Comparison of ENCODE assay signal across 18 cellular contexts in the genomic region with DNA sequence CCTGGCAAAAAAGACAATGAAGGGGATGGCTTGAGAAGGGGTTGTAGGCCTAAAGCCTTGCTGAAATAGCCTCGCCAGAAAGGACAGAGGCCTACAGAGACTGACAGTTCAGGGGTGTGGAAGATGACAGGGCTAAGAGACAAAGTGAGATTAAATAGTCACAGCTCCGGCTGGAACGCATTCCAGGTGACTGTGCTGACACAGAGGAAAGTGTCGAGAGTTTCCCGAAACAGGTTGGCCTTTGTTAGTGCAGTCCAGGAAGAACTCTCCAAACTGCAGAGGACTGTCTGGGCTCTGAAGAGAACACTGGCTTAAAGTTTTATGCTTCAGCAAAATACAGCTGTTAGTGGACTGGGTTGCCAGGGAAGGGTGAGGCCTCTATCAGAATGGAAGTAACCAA. TPM values are rescaled to one million over a fixed set of nuclear protein-coding genes. Genes with fewer than 3 reads are reported as not detected.
DNase-seq lines count a peak whose midpoint lies in the region; ATAC-seq and TF ChIP-seq lines count a peak whose summit lies in the region.
"Had no signal": no experiment of that assay in that cellular context is flagged by ENCODE, and none has a peak within 500 bp of the region (broad histone marks: within the 10 kb centered on the region; RNA-seq: fewer than 3 reads in every experiment).

No MANE protein-coding gene starts in this region.

- CTCF ChIA-PET in Calu3 (lab: Charles Lee) = no interaction called here

- H3K27me3 ChIP-seq in left ventricle myocardium inferior (ENCODE audit: low read depth) = no peaks in the 10 kb centered on the region
- H3K27me3 ChIP-seq: BLaER1 had no signal

- H3K27me3 Mint-ChIP-seq in Calu3 (ENCODE audit: unreplicated experiment) = no peaks in the 10 kb centered on the region
- no peaks in the 10 kb centered on the region for H3K27me3 Mint-ChIP-seq in glutamatergic neuron (ENCODE audit: unreplicated experiment)

- H3K4me1 ChIP-seq in left ventricle myocardium inferior (peaks cover 24% of the 10 kb centered on the region), mesodermal cell (ENCODE audit: control insufficient read depth, insufficient read depth, low read length, poor library complexity, severe bottlenecking) (peaks cover 12% of the 10 kb centered on the region)

- H3K4me3 Mint-ChIP-seq in Calu3 (ENCODE audit: low read depth, unreplicated experiment) (no peak overlapping the region), glutamatergic neuron (ENCODE audit: unreplicated experiment) (no peak overlapping the region)
- H3K4me3 Mint-ChIP-seq: CD8-positive, alpha-beta T cell had no signal

- H3K4me1 Mint-ChIP-seq in Calu3 (ENCODE audit: low read depth, unreplicated experiment) = peaks cover 24% of the 10 kb centered on the region
- peaks cover 4% of the 10 kb centered on the region for H3K4me1 Mint-ChIP-seq in glutamatergic neuron (ENCODE audit: low read depth, unreplicated experiment)

- peak overlapping the region; percentile 50 for H3K27ac Mint-ChIP-seq in Calu3 (ENCODE audit: unreplicated experiment)
- no peak overlapping the region for H3K27ac Mint-ChIP-seq in glutamatergic neuron (ENCODE audit: unreplicated experiment)
- H3K27ac Mint-ChIP-seq: CD8-positive, alpha-beta T cell had no signal

- WGBS in mesodermal cell (ENCODE audit: insufficient coverage in 2 of 2), 2 experiments = 76% methylated on average over 5 of the region's 5 CpGs

- H3K9me3 Mint-ChIP-seq in Calu3 (ENCODE audit: low read depth, unreplicated experiment) (no peaks in the 10 kb centered on the region), glutamatergic neuron (ENCODE audit: unreplicated experiment) (peaks cover 1% of the 10 kb centered on the region)

- no peaks in the 10 kb centered on the region for H3K36me3 Mint-ChIP-seq in Calu3 (ENCODE audit: insufficient read depth, unreplicated experiment)
- no peaks in the 10 kb centered on the region for H3K36me3 Mint-ChIP-seq in glutamatergic neuron (ENCODE audit: unreplicated experiment)

- DNase-seq in Calu3 (no peak), dermis microvascular lymphatic vessel endothelial cell (ENCODE audit: low read depth in 2 of 2) (peak; percentile 11 to 23), left ventricle myocardium inferior (no peak), glutamatergic neuron (no peak)
- no peak for DNase-seq in activated CD8-positive, alpha-beta memory T cell treated with anti-CD3 and anti-CD28 coated beads, Interleukin-2, amount 50 U/mL, for 4 hours
- DNase-seq in activated CD8-positive, alpha-beta memory T cell treated with anti-CD3 and anti-CD28 coated beads, Interleukin-2, amount 50 U/mL, for 48 hours = no peak
- DNase-seq: CD8-positive, alpha-beta T cell; DND-41; GDM1; HCEC 1CT; NCI-H187; NK-92 treated with Interleukin-12 subunit alpha and Interleukin-12 subunit beta, amount 100 ng/mL, for 24 hours; RPMI8226 had no signal

- ATAC-seq in GM21367 (IDR thresholded peaks at IDR 0.05; ENCODE audit: unreplicated experiment) = no peak
- ATAC-seq: CD8-positive, alpha-beta T cell; GM12878 had no signal

- no peaks in the 10 kb centered on the region for H3K36me3 ChIP-seq in left ventricle myocardium inferior
- H3K36me3 ChIP-seq in mesodermal cell (ENCODE audit: control insufficient read depth, insufficient read depth, low read length) = no peaks in the 10 kb centered on the region
- H3K36me3 ChIP-seq: BLaER1 had no signal

- H3K9me3 ChIP-seq in left ventricle myocardium inferior (replicated peaks) (no peaks in the 10 kb centered on the region), mesodermal cell (ENCODE audit: control insufficient read depth, low read length) (no peaks in the 10 kb centered on the region)
- H3K9me3 ChIP-seq: BLaER1 had no signal

- TF ChIP-seq CTCF in Calu3 (IDR thresholded peaks at IDR 0.05; ENCODE audit: unreplicated experiment) (no peak), left ventricle myocardium inferior (IDR thresholded peaks at IDR 0.05; ENCODE audit: borderline replicate concordance) (no peak), glutamatergic neuron (IDR thresholded peaks at IDR 0.05; ENCODE audit: partially characterized antibody, unreplicated experiment) (no peak)

- intact Hi-C loops in Calu3 (cut with micrococcal nuclease; ENCODE audit: unreplicated experiment) (loop anchor here (10.0 kb wide), 2 partner anchors 74 to 194 kb away; no protein-coding TSS in a partner anchor), left ventricle myocardium inferior (cut with micrococcal nuclease) (no loop called here)

- H3K27ac ChIP-seq in left ventricle myocardium inferior (replicated peaks) (peak overlapping the region; percentile 15), mesodermal cell (ENCODE audit: low read depth, low read length, severe bottlenecking) (peak overlapping the region; percentile 41)
- H3K27ac ChIP-seq: BLaER1, HL-60 had no signal

- H3K4me3 ChIP-seq in left ventricle myocardium inferior (no peak overlapping the region), mesodermal cell (ENCODE audit: extremely low read depth, insufficient read depth, low read length, poor library complexity, severe bottlenecking) (no peak overlapping the region)
- H3K4me3 ChIP-seq: BLaER1, GM12878 had no signal

- BruUV-seq in Calu3 (replicated peaks; lab: Mats Ljungman, UMichigan) = no TSS peak

RNA-seq across cellular contexts. Expression of gene METTL4, which starts 52.8 kb away (rescaled TPM):
- total RNA-seq in Calu3 (2022) (17.2 and 20.3 TPM in 2 replicates), dermis microvascular lymphatic vessel endothelial cell (7.0 and 8.3 TPM in 2 replicates), left ventricle myocardium inferior (7.8 TPM), glutamatergic neuron (ENCODE audit: unreplicated experiment) (15.4 TPM)
- 12.8 TPM for polyA plus RNA-seq in mesodermal cell (2013, experiment 1 of 2)
- polyA plus RNA-seq in mesodermal cell (2013, experiment 2 of 2) = 13.3 TPM

RNA-seq across cellular contexts. Expression of gene NDC80, which starts 52.9 kb away (rescaled TPM):
- total RNA-seq in Calu3 (2022) (49.5 and 56.0 TPM in 2 replicates), dermis microvascular lymphatic vessel endothelial cell (6.8 and 20.8 TPM in 2 replicates), left ventricle myocardium inferior (0.55 TPM), glutamatergic neuron (ENCODE audit: unreplicated experiment) (7.7 TPM)
- 34.5 TPM for polyA plus RNA-seq in mesodermal cell (2013, experiment 1 of 2)
- polyA plus RNA-seq in mesodermal cell (2013, experiment 2 of 2) = 45.8 TPM

Comparison
In these comparisons a context has a peak if more than half of its experiments do, and no peak if none do; other contexts are left out.
1. DNase-seq: peak in dermis microvascular lymphatic vessel endothelial cell (2 of 2); none in Calu3 (single experiment), left ventricle myocardium inferior (single experiment), activated CD8-positive, alpha-beta memory T cell treated with anti-CD3 and anti-CD28 coated beads, Interleukin-2, amount 50 U/mL, for 4 hours (single experiment), glutamatergic neuron (single experiment) and activated CD8-positive, alpha-beta memory T cell treated with anti-CD3 and anti-CD28 coated beads, Interleukin-2, amount 50 U/mL, for 48 hours (single experiment).